Comparison of ENCODE assay signal across 9 cellular contexts in genomic region chr19:39212377-39212742, GRCh38. TPM values are rescaled to one million over a fixed set of nuclear protein-coding genes. Genes with fewer than 3 reads are reported as not detected.
A peak's percentile ranks its signal among the peaks of the same experiment; 100 is the strongest.
DNase-seq lines count a peak whose midpoint lies in the region; ATAC-seq and TF ChIP-seq lines count a peak whose summit lies in the region.
"Had no signal": no experiment of that assay in that cellular context is flagged by ENCODE, and none has a peak within 500 bp of the region (broad histone marks: within the 10 kb centered on the region; RNA-seq: fewer than 3 reads in every experiment).

No MANE protein-coding gene starts in this region.

- H3K27ac Mint-ChIP-seq in activated naive CD8-positive, alpha-beta T cell treated with anti-CD3 and anti-CD28 coated beads, Interleukin-2, amount 10 ng/mL, durations not matched to agents 7 days and 5 days: no peak overlapping the region

- H3K4me3 ChIP-seq in mucosa of descending colon: no peak overlapping the region
- H3K4me3 ChIP-seq in uterus: no peak overlapping the region
- no peak overlapping the region for H3K4me3 ChIP-seq in coronary artery
- H3K4me3 ChIP-seq: BLaER1 had no signal

- H3K36me3 ChIP-seq in mucosa of descending colon (ENCODE audit: low read depth) (no peaks in the 10 kb centered on the region), uterus (no peaks in the 10 kb centered on the region)
- H3K36me3 ChIP-seq: BLaER1 had no signal

- H3K27ac ChIP-seq in uterus: no peak overlapping the region
- H3K27ac ChIP-seq in coronary artery: no peak overlapping the region
- H3K27ac ChIP-seq: BLaER1 had no signal

- no peak overlapping the region for H3K4me3 Mint-ChIP-seq in activated naive CD8-positive, alpha-beta T cell treated with anti-CD3 and anti-CD28 coated beads, Interleukin-2, amount 10 ng/mL, durations not matched to agents 7 days and 5 days

- no peaks in the 10 kb centered on the region for H3K9me3 ChIP-seq in mucosa of descending colon
- H3K9me3 ChIP-seq in uterus: no peaks in the 10 kb centered on the region

- H3K4me1 ChIP-seq in mucosa of descending colon (ENCODE audit: low read depth): no peaks in the 10 kb centered on the region
- H3K4me1 ChIP-seq in uterus: no peaks in the 10 kb centered on the region

- intact Hi-C loops in mucosa of descending colon (cut with DNase I, micrococcal nuclease): no loop called here
- intact Hi-C loops in uterus (cut with DNase I; ENCODE audit: low total_unique reads): no loop called here

- ATAC-seq in SK-N-SH treated with all-trans-retinoic acid at 6 μM for 48 hours (peak; percentile 79), mucosa of descending colon (peak; percentile 57), GM21367 (IDR thresholded peaks at IDR 0.05; ENCODE audit: unreplicated experiment) (no peak)
- ATAC-seq in activated naive CD8-positive, alpha-beta T cell treated with anti-CD3 and anti-CD28 coated beads, Interleukin-2, amount 10 ng/mL, durations not matched to agents 7 days and 5 days (ENCODE audit: low read depth): peak; percentile 96

- no peak for TF ChIP-seq CTCF in mucosa of descending colon (IDR thresholded peaks at IDR 0.05)
- TF ChIP-seq CTCF in uterus (IDR thresholded peaks at IDR 0.05): peak in 3 of 4 experiments; percentile 8 to 24 (median 9)
- TF ChIP-seq CTCF in coronary artery (IDR thresholded peaks at IDR 0.05): no peak

- H3K27me3 ChIP-seq in uterus: no peaks in the 10 kb centered on the region
- H3K27me3 ChIP-seq: BLaER1 had no signal

- DNase-seq in NCI-H1436 (lab: John Stamatoyannopoulos, UW) (peak; percentile 25), NCI-H1436 treated with DMSO at 0.1 percent for 48 hours (lab: John Stamatoyannopoulos, UW) (no peak), mucosa of descending colon (peak in 2 of 3 donors; percentile 50 to 62), uterus (no peak), coronary artery (ENCODE audit: low spot score) (no peak)
- peak; percentile 76 for DNase-seq in activated naive CD8-positive, alpha-beta T cell treated with anti-CD3 and anti-CD28 coated beads, Interleukin-2, amount 10 ng/mL, durations not matched to agents 7 days and 5 days

- POLR2A ChIA-PET in activated naive CD8-positive, alpha-beta T cell treated with anti-CD3 and anti-CD28 coated beads, Interleukin-2, amount 10 ng/mL, durations not matched to agents 7 days and 5 days (lab: Charles Lee): interaction anchor here (1.0 to 1.9 kb wide), 2 partner anchors 114 to 116 kb away, joined by 5 to 6 read pairs; no protein-coding TSS in a partner anchor

- no peaks in the 10 kb centered on the region for H3K36me3 Mint-ChIP-seq in activated naive CD8-positive, alpha-beta T cell treated with anti-CD3 and anti-CD28 coated beads, Interleukin-2, amount 10 ng/mL, durations not matched to agents 7 days and 5 days

- no peak for TF ChIP-seq POLR2A in uterus (IDR thresholded peaks at IDR 0.05)

- no peaks in the 10 kb centered on the region for H3K27me3 Mint-ChIP-seq in activated naive CD8-positive, alpha-beta T cell treated with anti-CD3 and anti-CD28 coated beads, Interleukin-2, amount 10 ng/mL, durations not matched to agents 7 days and 5 days

- peaks cover 2% of the 10 kb centered on the region for H3K4me1 Mint-ChIP-seq in activated naive CD8-positive, alpha-beta T cell treated with anti-CD3 and anti-CD28 coated beads, Interleukin-2, amount 10 ng/mL, durations not matched to agents 7 days and 5 days

- no peaks in the 10 kb centered on the region for H3K9me3 Mint-ChIP-seq in activated naive CD8-positive, alpha-beta T cell treated with anti-CD3 and anti-CD28 coated beads, Interleukin-2, amount 10 ng/mL, durations not matched to agents 7 days and 5 days

TF ChIP-seq in SK-N-SH treated with all-trans-retinoic acid at 6 μM for 48 hours, 23 proteins besides CTCF, POLR2A, EP300 and RAD21:
- TF ChIP-seq CSRNP3 (CRISPR knock-in tag; IDR thresholded peaks at IDR 0.05): no peak
- TF ChIP-seq ARNTL (CRISPR knock-in tag; IDR thresholded peaks at IDR 0.05; ENCODE audit: borderline replicate concordance, low read depth): no peak
- no peak for TF ChIP-seq ZFP30 (CRISPR knock-in tag; IDR thresholded peaks at IDR 0.05)
- TF ChIP-seq ZC3H10 (CRISPR knock-in tag; IDR thresholded peaks at IDR 0.05): no peak
- no peak for TF ChIP-seq OSR1 (CRISPR knock-in tag; IDR thresholded peaks at IDR 0.05)
- TF ChIP-seq CREB5 (CRISPR knock-in tag; IDR thresholded peaks at IDR 0.05; ENCODE audit: low read depth): no peak
- no peak for TF ChIP-seq PPARA (CRISPR knock-in tag; IDR thresholded peaks at IDR 0.05; ENCODE audit: borderline replicate concordance)
- TF ChIP-seq ZFP3 (CRISPR knock-in tag; IDR thresholded peaks at IDR 0.05): no peak
- TF ChIP-seq ZNF565 (CRISPR knock-in tag; conservative IDR thresholded peaks at IDR 0.05; ENCODE audit: low read depth): no peak
- no peak for TF ChIP-seq ESRRG (CRISPR knock-in tag; IDR thresholded peaks at IDR 0.05)
- TF ChIP-seq TCF4 (CRISPR knock-in tag; IDR thresholded peaks at IDR 0.05; ENCODE audit: borderline replicate concordance): no peak
- no peak for TF ChIP-seq GLIS3 (CRISPR knock-in tag; IDR thresholded peaks at IDR 0.05)
TF ChIP-seq in SK-N-SH treated with all-trans-retinoic acid at 6 μM for 48 hours: peak in this region for 0.

RNA-seq across cellular contexts. Expression of gene SYCN, which starts 8.3 kb away (rescaled TPM):
- not detected for total RNA-seq in activated naive CD8-positive, alpha-beta T cell treated with anti-CD3 and anti-CD28 coated beads, Interleukin-2, amount 10 ng/mL, durations not matched to agents 7 days and 5 days
- not detected for total RNA-seq in mucosa of descending colon
- not detected for total RNA-seq in uterus

RNA-seq across cellular contexts. Expression of gene NCCRP1, which starts 15.6 kb away (rescaled TPM):
- total RNA-seq in activated naive CD8-positive, alpha-beta T cell treated with anti-CD3 and anti-CD28 coated beads, Interleukin-2, amount 10 ng/mL, durations not matched to agents 7 days and 5 days: not detected
- total RNA-seq in mucosa of descending colon (under 1 TPM in 1 of 3 donors, not detected in 2; 0.14 TPM), uterus (not detected)

RNA-seq across cellular contexts. Expression of gene IFNL3, which starts 32.4 kb away (rescaled TPM):
- total RNA-seq in activated naive CD8-positive, alpha-beta T cell treated with anti-CD3 and anti-CD28 coated beads, Interleukin-2, amount 10 ng/mL, durations not matched to agents 7 days and 5 days: not detected
- total RNA-seq in mucosa of descending colon (not detected), uterus (not detected)

RNA-seq across cellular contexts. Expression of gene IFNL4, which starts 36.3 kb away (rescaled TPM):
- total RNA-seq in activated naive CD8-positive, alpha-beta T cell treated with anti-CD3 and anti-CD28 coated beads, Interleukin-2, amount 10 ng/mL, durations not matched to agents 7 days and 5 days: not detected
- total RNA-seq in mucosa of descending colon (not detected), uterus (under 1 TPM in 1 of 4 donors, not detected in 3; 0.90 TPM)

RNA-seq across cellular contexts. Expression of gene IFNL2, which starts 55.8 kb away (rescaled TPM):
- total RNA-seq in activated naive CD8-positive, alpha-beta T cell treated with anti-CD3 and anti-CD28 coated beads, Interleukin-2, amount 10 ng/mL, durations not matched to agents 7 days and 5 days: not detected
- total RNA-seq in mucosa of descending colon (not detected), uterus (not detected)

Comparison
In these comparisons a context has a peak if more than half of its experiments do, and no peak if none do; other contexts are left out.
1. DNase-seq: peak in NCI-H1436 (single experiment), activated naive CD8-positive, alpha-beta T cell treated with anti-CD3 and anti-CD28 coated beads, Interleukin-2, amount 10 ng/mL, durations not matched to agents 7 days and 5 days (single experiment) and mucosa of descending colon (2 of 3); none in NCI-H1436 treated with DMSO at 0.1 percent for 48 hours (single experiment), uterus (0 of 2) and coronary artery (single experiment).
2. CTCF ChIP-seq: peak in uterus (3 of 4); none in mucosa of descending colon (single experiment) and coronary artery (single experiment).